2 cellular contexts compared by ENCODE assay signal in the genomic region with DNA sequence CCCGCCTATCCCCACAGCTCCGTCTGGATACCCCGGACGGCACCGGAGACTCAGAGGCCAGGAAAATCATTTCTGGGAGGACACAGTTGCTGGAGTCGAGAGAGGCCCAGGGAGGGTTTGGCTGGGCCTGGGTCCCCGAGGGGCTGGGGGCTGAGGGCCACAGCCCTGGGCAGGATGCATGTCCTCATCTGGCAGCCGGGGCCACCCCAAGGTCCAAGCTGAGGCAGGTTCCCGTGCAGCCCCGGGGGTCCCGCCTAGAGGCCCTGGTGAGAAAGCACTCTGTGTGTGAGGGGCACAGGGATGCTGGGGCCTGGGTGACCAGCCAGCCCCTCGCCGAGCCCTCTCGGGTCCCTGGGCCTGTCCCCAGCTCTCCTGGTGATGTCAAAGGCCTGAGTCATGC.
A peak's percentile ranks its signal among the peaks of the same experiment; 100 is the strongest.
TF ChIP-seq lines count a peak whose summit lies in the region.

No MANE protein-coding gene starts in this region.

TF ChIP-seq in HepG2, 621 proteins besides CTCF, POLR2A, EP300 and RAD21:
- TF ChIP-seq NFE2L2 (IDR thresholded peaks at IDR 0.05; ENCODE audit: low read length) = peak; percentile 19; the same call in 1 of the 2 replicates
- TF ChIP-seq ZZZ3 (CRISPR knock-in tag; IDR thresholded peaks at IDR 0.05; ENCODE audit: borderline replicate concordance) = no peak

TF ChIP-seq in K562, 482 proteins besides CTCF, POLR2A, EP300 and RAD21:
- TF ChIP-seq ZBTB7A (IDR thresholded peaks at IDR 0.05; ENCODE audit: borderline replicate concordance, control insufficient read depth, low read depth, low read length) = 0 out of 2 replicates have a peak, but pooled peaks have one; percentile 23
- TF ChIP-seq GATAD2B (IDR thresholded peaks at IDR 0.05; ENCODE audit: borderline replicate concordance) = no peak
- TF ChIP-seq, protein P1, sequence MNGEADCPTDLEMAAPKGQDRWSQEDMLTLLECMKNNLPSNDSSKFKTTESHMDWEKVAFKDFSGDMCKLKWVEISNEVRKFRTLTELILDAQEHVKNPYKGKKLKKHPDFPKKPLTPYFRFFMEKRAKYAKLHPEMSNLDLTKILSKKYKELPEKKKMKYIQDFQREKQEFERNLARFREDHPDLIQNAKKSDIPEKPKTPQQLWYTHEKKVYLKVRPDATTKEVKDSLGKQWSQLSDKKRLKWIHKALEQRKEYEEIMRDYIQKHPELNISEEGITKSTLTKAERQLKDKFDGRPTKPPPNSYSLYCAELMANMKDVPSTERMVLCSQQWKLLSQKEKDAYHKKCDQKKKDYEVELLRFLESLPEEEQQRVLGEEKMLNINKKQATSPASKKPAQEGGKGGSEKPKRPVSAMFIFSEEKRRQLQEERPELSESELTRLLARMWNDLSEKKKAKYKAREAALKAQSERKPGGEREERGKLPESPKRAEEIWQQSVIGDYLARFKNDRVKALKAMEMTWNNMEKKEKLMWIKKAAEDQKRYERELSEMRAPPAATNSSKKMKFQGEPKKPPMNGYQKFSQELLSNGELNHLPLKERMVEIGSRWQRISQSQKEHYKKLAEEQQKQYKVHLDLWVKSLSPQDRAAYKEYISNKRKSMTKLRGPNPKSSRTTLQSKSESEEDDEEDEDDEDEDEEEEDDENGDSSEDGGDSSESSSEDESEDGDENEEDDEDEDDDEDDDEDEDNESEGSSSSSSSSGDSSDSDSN (IDR thresholded peaks at IDR 0.05; ENCODE audit: borderline replicate concordance in 1 of 2, low read depth in 2 of 2, low read length in 2 of 2) = peak in 1 of 2 experiments; percentile 31; a peak in 1 of 4 replicates
- TF ChIP-seq ZNF518B (CRISPR knock-in tag; IDR thresholded peaks at IDR 0.05) = no peak
- peak; percentile 33; the same call in 1 of the 2 replicates for TF ChIP-seq NFE2 (IDR thresholded peaks at IDR 0.05; ENCODE audit: low read depth)
